In the genomic region with DNA sequence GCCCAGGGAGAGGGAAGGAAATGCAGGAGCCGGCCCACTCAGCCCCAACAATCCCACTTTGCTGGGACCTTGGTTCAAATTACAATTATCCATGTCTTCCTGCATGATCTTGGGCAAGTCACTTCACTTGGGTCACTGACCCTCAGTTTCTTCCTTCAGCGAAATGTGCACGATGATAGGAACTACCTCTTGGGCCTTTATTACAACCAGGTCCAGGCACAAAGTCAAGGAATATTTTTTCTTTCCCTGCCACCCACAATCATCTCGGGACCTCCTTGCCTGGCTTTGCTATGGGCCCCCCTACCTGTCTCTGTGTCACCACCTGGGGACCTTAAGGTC, we compare ENCODE assay signal across 7 cellular contexts. TPM values are rescaled to one million over a fixed set of nuclear protein-coding genes. Genes with fewer than 3 reads are reported as not detected.
DNase-seq lines count a peak whose midpoint lies in the region; ATAC-seq and TF ChIP-seq lines count a peak whose summit lies in the region.
"Had no signal": no experiment of that assay in that cellular context is flagged by ENCODE, and none has a peak within 500 bp of the region (broad histone marks: within the 10 kb centered on the region; RNA-seq: fewer than 3 reads in every experiment).

No MANE protein-coding gene starts in this region.

- peak overlapping the region; percentile 84 for H3K4me3 Mint-ChIP-seq in activated CD4-positive, alpha-beta T cell treated with anti-CD3 and anti-CD28 coated beads, Interleukin-2, amount 10 ng/mL, durations not matched to agents 24 days and 14 days

- H3K4me3 ChIP-seq in foreskin fibroblast (ENCODE audit: low read depth in 1 of 2, low read length in 2 of 2) (peak overlapping the region; percentile 47 to 77), subcutaneous abdominal adipose tissue (ENCODE audit: low read depth in 1 of 5, low read length in 5 of 5) (peak overlapping the region; percentile 57 to 85 (median 75))

- H3K36me3 Mint-ChIP-seq in activated CD4-positive, alpha-beta T cell treated with anti-CD3 and anti-CD28 coated beads, Interleukin-2, amount 10 ng/mL, durations not matched to agents 24 days and 14 days (ENCODE audit: low read depth), result no peaks in the 10 kb centered on the region

- H3K9ac ChIP-seq in subcutaneous abdominal adipose tissue (ENCODE audit: low read length in 5 of 5), result peak overlapping the region in 3 of 5 donors; percentile 62 to 74 (median 64)

- H3K27me3 ChIP-seq in subcutaneous abdominal adipose tissue (ENCODE audit: control insufficient read depth in 5 of 5, insufficient read depth in 4 of 5, low read length in 5 of 5), result no peaks in the 10 kb centered on the region

- intact Hi-C loops in activated CD4-positive, alpha-beta T cell treated with anti-CD3 and anti-CD28 coated beads, Interleukin-2, amount 10 ng/mL, durations not matched to agents 24 days and 14 days (cut with micrococcal nuclease), result no loop called here

- H3K27ac ChIP-seq in subcutaneous abdominal adipose tissue (ENCODE audit: low read depth, low read length), result peak overlapping the region; percentile 72

- peaks cover 8% of the 10 kb centered on the region for H3K27me3 Mint-ChIP-seq in activated CD4-positive, alpha-beta T cell treated with anti-CD3 and anti-CD28 coated beads, Interleukin-2, amount 10 ng/mL, durations not matched to agents 24 days and 14 days

- peaks cover 0 to 45% (median 38%) of the 10 kb centered on the region in 5 donors for H3K4me1 ChIP-seq in subcutaneous abdominal adipose tissue (ENCODE audit: control insufficient read depth in 5 of 5, insufficient read depth in 5 of 5, low read length in 5 of 5)

- H3K36me3 ChIP-seq in subcutaneous abdominal adipose tissue (ENCODE audit: control insufficient read depth in 5 of 5, insufficient read depth in 5 of 5, low read length in 5 of 5), result peaks cover 0 to 12% (median 7%) of the 10 kb centered on the region in 5 donors

- no peak for ATAC-seq in omental fat pad (ENCODE audit: low FRiP score)
- ATAC-seq: HCT116 had no signal

- peaks cover 11% of the 10 kb centered on the region for H3K4me1 Mint-ChIP-seq in activated CD4-positive, alpha-beta T cell treated with anti-CD3 and anti-CD28 coated beads, Interleukin-2, amount 10 ng/mL, durations not matched to agents 24 days and 14 days

- DNase-seq in activated CD4-positive, alpha-beta T cell treated with anti-CD3 and anti-CD28 coated beads, Interleukin-2, amount 10 ng/mL, durations not matched to agents 24 days and 14 days, result no peak
- DNase-seq in activated CD4-positive, alpha-beta T cell treated with anti-CD3 and anti-CD28 coated beads for 4 hours, result no peak
- DNase-seq in foreskin fibroblast (no peak), epidermal melanocyte (ENCODE audit: insufficient read length, low spot score) (no peak), omental fat pad (ENCODE audit: low spot score) (no peak)

- no peaks in the 10 kb centered on the region for H3K9me3 ChIP-seq in subcutaneous abdominal adipose tissue (ENCODE audit: control insufficient read depth in 5 of 5, low read length in 5 of 5)

- TF ChIP-seq CTCF in foreskin fibroblast (IDR thresholded peaks at IDR 0.05; ENCODE audit: low read depth, low read length) (no peak), omental fat pad (IDR thresholded peaks at IDR 0.05) (no peak)

- H3K27ac Mint-ChIP-seq in activated CD4-positive, alpha-beta T cell treated with anti-CD3 and anti-CD28 coated beads, Interleukin-2, amount 10 ng/mL, durations not matched to agents 24 days and 14 days, result no peak overlapping the region

- peaks cover 4% of the 10 kb centered on the region for H3K9me3 Mint-ChIP-seq in activated CD4-positive, alpha-beta T cell treated with anti-CD3 and anti-CD28 coated beads, Interleukin-2, amount 10 ng/mL, durations not matched to agents 24 days and 14 days

RNA-seq across cellular contexts. Expression of a gene that starts 0.4 kb away (rescaled TPM):
- total RNA-seq in activated CD4-positive, alpha-beta T cell treated with anti-CD3 and anti-CD28 coated beads, Interleukin-2, amount 10 ng/mL, durations not matched to agents 24 days and 14 days, result 3.2 and 4.0 TPM in 2 replicates
- total RNA-seq in omental fat pad, result 1,000 to 10,000 TPM in 1 of 4 donors, 100 to 1,000 TPM in 3; 215 to 1,101 (median 301) TPM

RNA-seq across cellular contexts. Expression of a gene that starts 21.2 kb away (rescaled TPM):
- total RNA-seq in activated CD4-positive, alpha-beta T cell treated with anti-CD3 and anti-CD28 coated beads, Interleukin-2, amount 10 ng/mL, durations not matched to agents 24 days and 14 days, result 48.7 and 50.8 TPM in 2 replicates
- total RNA-seq in omental fat pad, result 100 to 1,000 TPM in 1 of 4 donors, 10 to 100 TPM in 3; 79.2 to 148 (median 85.9) TPM

RNA-seq across cellular contexts. Expression of a gene that starts 21.3 kb away (rescaled TPM):
- total RNA-seq in activated CD4-positive, alpha-beta T cell treated with anti-CD3 and anti-CD28 coated beads, Interleukin-2, amount 10 ng/mL, durations not matched to agents 24 days and 14 days, result 2.0 and 2.4 TPM in 2 replicates
- 10 to 100 TPM in 3 of 4 donors, 1 to 10 TPM in 1; 8.5 to 32.0 (median 11.6) TPM for total RNA-seq in omental fat pad

RNA-seq across cellular contexts. Expression of a gene that starts 22.2 kb away (rescaled TPM):
- total RNA-seq in activated CD4-positive, alpha-beta T cell treated with anti-CD3 and anti-CD28 coated beads, Interleukin-2, amount 10 ng/mL, durations not matched to agents 24 days and 14 days, result 26.1 and 27.8 TPM in 2 replicates
- 10 to 100 TPM; 18.8 to 36.9 (median 25.8) TPM for total RNA-seq in omental fat pad

RNA-seq across cellular contexts. Expression of a gene that starts 24.9 kb away (rescaled TPM):
- 0.47 and 1.8 TPM in 2 replicates for total RNA-seq in activated CD4-positive, alpha-beta T cell treated with anti-CD3 and anti-CD28 coated beads, Interleukin-2, amount 10 ng/mL, durations not matched to agents 24 days and 14 days
- 10 to 100 TPM in 1 of 4 donors, 1 to 10 TPM in 3; 1.8 to 27.0 (median 3.6) TPM for total RNA-seq in omental fat pad

Comparison
In these comparisons a context has a peak if more than half of its experiments do, and no peak if none do; other contexts are left out.
1. RNA of a gene that starts 0.4 kb away (total RNA-seq): 215 to 1,101 TPM in omental fat pad; 3.2 to 4.0 TPM in activated CD4-positive, alpha-beta T cell treated with anti-CD3 and anti-CD28 coated beads, Interleukin-2, amount 10 ng/mL, durations not matched to agents 24 days and 14 days; every median in the first group is over 10 times any median in the second.